8 cellular contexts compared by ENCODE assay signal in genomic region chr5:96934291-96934694, GRCh38. TPM values are rescaled to one million over a fixed set of nuclear protein-coding genes. Genes with fewer than 3 reads are reported as not detected.
DNase-seq lines count a peak whose midpoint lies in the region; ATAC-seq lines count a peak whose summit lies in the region.

No MANE protein-coding gene starts in this region.

- H3K4me3 ChIP-seq in mucosa of rectum (ENCODE audit: low read length in 2 of 2) = peak overlapping the region; percentile 91 to 92

- H3K4me1 ChIP-seq in mucosa of rectum (ENCODE audit: control insufficient read depth in 2 of 2, insufficient read depth in 2 of 2, low read length in 2 of 2) = peaks cover 16 to 28% of the 10 kb centered on the region in 2 donors

- no peaks in the 10 kb centered on the region for H3K27me3 Mint-ChIP-seq in activated CD8-positive, alpha-beta memory T cell treated with anti-CD3 and anti-CD28 coated beads, Interleukin-2, amount 10 ng/mL, durations not matched to agents 7 days and 5 days
- H3K27me3 Mint-ChIP-seq in central memory CD8-positive, alpha-beta T cell = no peaks in the 10 kb centered on the region

- no peak for ATAC-seq in activated CD8-positive, alpha-beta memory T cell treated with anti-CD3 and anti-CD28 coated beads, Interleukin-2, amount 10 ng/mL, durations not matched to agents 7 days and 5 days
- no peak for ATAC-seq in central memory CD8-positive, alpha-beta T cell (replicated peaks; ENCODE audit: extremely low read depth, poor library complexity, severe bottlenecking)
- no peak for ATAC-seq in HG02970 (IDR thresholded peaks at IDR 0.05; ENCODE audit: low FRiP score, unreplicated experiment)
- no peak for ATAC-seq in GM18868 (IDR thresholded peaks at IDR 0.05; ENCODE audit: unreplicated experiment)
- no peak for ATAC-seq in HG02759 (IDR thresholded peaks at IDR 0.05; ENCODE audit: unreplicated experiment)

- DNase-seq in activated CD8-positive, alpha-beta memory T cell treated with anti-CD3 and anti-CD28 coated beads, Interleukin-2, amount 10 ng/mL, durations not matched to agents 7 days and 5 days = no peak
- DNase-seq in activated CD8-positive, alpha-beta memory T cell treated with anti-CD3 and anti-CD28 coated beads, Interleukin-2, amount 50 U/mL, for 48 hours = no peak
- peak; percentile 64 for DNase-seq in NCI-H748 treated with DMSO at 0.1 percent for 48 hours (lab: John Stamatoyannopoulos, UW)
- no peak for DNase-seq in central memory CD8-positive, alpha-beta T cell (ENCODE audit: low spot score in 2 of 2)

- peak overlapping the region; percentile 100 for H3K27ac Mint-ChIP-seq in activated CD8-positive, alpha-beta memory T cell treated with anti-CD3 and anti-CD28 coated beads, Interleukin-2, amount 10 ng/mL, durations not matched to agents 7 days and 5 days
- peak overlapping the region; percentile 90 for H3K27ac Mint-ChIP-seq in central memory CD8-positive, alpha-beta T cell (ENCODE audit: low read depth)

- H3K27ac ChIP-seq in mucosa of rectum (ENCODE audit: low read depth in 2 of 2, low read length in 2 of 2) = peak overlapping the region; percentile 98

- H3K9me3 ChIP-seq in mucosa of rectum (ENCODE audit: control insufficient read depth in 2 of 2, low read length in 2 of 2) = no peaks in the 10 kb centered on the region

- peaks cover 22% of the 10 kb centered on the region for H3K36me3 Mint-ChIP-seq in activated CD8-positive, alpha-beta memory T cell treated with anti-CD3 and anti-CD28 coated beads, Interleukin-2, amount 10 ng/mL, durations not matched to agents 7 days and 5 days
- peaks cover 24% of the 10 kb centered on the region for H3K36me3 Mint-ChIP-seq in central memory CD8-positive, alpha-beta T cell (ENCODE audit: insufficient read depth)

- CTCF ChIA-PET in activated CD8-positive, alpha-beta memory T cell treated with anti-CD3 and anti-CD28 coated beads, Interleukin-2, amount 10 ng/mL, durations not matched to agents 7 days and 5 days (lab: Charles Lee) = interaction anchor here (1.1 to 1.5 kb wide), 5 partner anchors 24 to 209 kb away, joined by 3 to 11 read pairs (median 6); partner anchors contain the start of genes ERAP2 and LIX1

- H3K27me3 ChIP-seq in mucosa of rectum (ENCODE audit: control insufficient read depth in 2 of 2, insufficient read depth in 2 of 2, low read length in 2 of 2) = no peaks in the 10 kb centered on the region

- peak overlapping the region; percentile 86 for H3K4me3 Mint-ChIP-seq in activated CD8-positive, alpha-beta memory T cell treated with anti-CD3 and anti-CD28 coated beads, Interleukin-2, amount 10 ng/mL, durations not matched to agents 7 days and 5 days
- H3K4me3 Mint-ChIP-seq in central memory CD8-positive, alpha-beta T cell = peak overlapping the region; percentile 83

- peaks cover 40% of the 10 kb centered on the region for H3K4me1 Mint-ChIP-seq in activated CD8-positive, alpha-beta memory T cell treated with anti-CD3 and anti-CD28 coated beads, Interleukin-2, amount 10 ng/mL, durations not matched to agents 7 days and 5 days
- peaks cover 52% of the 10 kb centered on the region for H3K4me1 Mint-ChIP-seq in central memory CD8-positive, alpha-beta T cell

- no peaks in the 10 kb centered on the region for H3K36me3 ChIP-seq in mucosa of rectum (ENCODE audit: control insufficient read depth in 2 of 2, insufficient read depth in 2 of 2, low read length in 2 of 2)

- H3K9me3 Mint-ChIP-seq in activated CD8-positive, alpha-beta memory T cell treated with anti-CD3 and anti-CD28 coated beads, Interleukin-2, amount 10 ng/mL, durations not matched to agents 7 days and 5 days (ENCODE audit: low read depth) = no peaks in the 10 kb centered on the region
- H3K9me3 Mint-ChIP-seq in central memory CD8-positive, alpha-beta T cell = no peaks in the 10 kb centered on the region

- H3K9ac ChIP-seq in mucosa of rectum (ENCODE audit: low read depth in 1 of 2, low read length in 2 of 2) = peak overlapping the region; percentile 87 to 88

RNA-seq across cellular contexts. Expression of gene LNPEP, which starts 1.6 kb away (rescaled TPM):
- total RNA-seq in activated CD8-positive, alpha-beta memory T cell treated with anti-CD3 and anti-CD28 coated beads, Interleukin-2, amount 10 ng/mL, durations not matched to agents 7 days and 5 days = 10 to 100 TPM; 67.4 to 80.4 TPM

RNA-seq across cellular contexts. Expression of gene ERAP2, which starts 58.0 kb away (rescaled TPM):
- 100 to 1,000 TPM in 1 of 2 experiments, 10 to 100 TPM in 1; 89.3 to 105 TPM for total RNA-seq in activated CD8-positive, alpha-beta memory T cell treated with anti-CD3 and anti-CD28 coated beads, Interleukin-2, amount 10 ng/mL, durations not matched to agents 7 days and 5 days
